In genomic region chr1:161307230-161307768, GRCh38 we compare ENCODE assay signal across 9 cellular contexts. TPM values are rescaled to one million over a fixed set of nuclear protein-coding genes. Genes with fewer than 3 reads are reported as not detected.
DNase-seq lines count a peak whose midpoint lies in the region; ATAC-seq, FAIRE-seq and TF ChIP-seq lines count a peak whose summit lies in the region.
"Had no signal": no experiment of that assay in that cellular context is flagged by ENCODE, and none has a peak within 500 bp of the region (broad histone marks: within the 10 kb centered on the region; RNA-seq: fewer than 3 reads in every experiment).

No MANE protein-coding gene starts in this region.

- 94 to 100% methylated on average over 6 to 7 of the region's 7 CpGs for WGBS in mesodermal cell (ENCODE audit: insufficient coverage in 2 of 2), 2 experiments

- H3K4me1 ChIP-seq in astrocyte (ENCODE audit: insufficient read depth, low read length) (peaks cover 4% of the 10 kb centered on the region), mesodermal cell (ENCODE audit: control insufficient read depth, insufficient read depth, low read length, poor library complexity, severe bottlenecking) (peaks cover 6% of the 10 kb centered on the region)

- H3K27ac ChIP-seq in astrocyte (ENCODE audit: low read depth, low read length) (no peak overlapping the region), mesodermal cell (ENCODE audit: low read depth, low read length, severe bottlenecking) (peak overlapping the region; percentile 36)
- H3K27ac ChIP-seq: ovary had no signal

- no peaks in the 10 kb centered on the region for H3K9me3 Mint-ChIP-seq in IgD-negative memory B cell
- no peaks in the 10 kb centered on the region for H3K9me3 Mint-ChIP-seq in astrocyte (ENCODE audit: unreplicated experiment)

- no peaks in the 10 kb centered on the region for H4K20me1 ChIP-seq in astrocyte (ENCODE audit: insufficient read depth, low read length)

- H3K79me2 ChIP-seq in astrocyte (ENCODE audit: insufficient read depth, low read length): no peaks in the 10 kb centered on the region

- H2AFZ ChIP-seq in astrocyte (ENCODE audit: low read depth, low read length): peak overlapping the region; percentile 8

- H3K4me3 ChIP-seq in astrocyte (ENCODE audit: insufficient read depth, low read depth, low read length) (no peak overlapping the region), mesodermal cell (ENCODE audit: extremely low read depth, insufficient read depth, low read length, poor library complexity, severe bottlenecking) (no peak overlapping the region)
- H3K4me3 ChIP-seq: ovary had no signal

- peaks cover 23 to 32% (median 26%) of the 10 kb centered on the region in 3 donors for H3K4me1 Mint-ChIP-seq in IgD-negative memory B cell
- H3K4me1 Mint-ChIP-seq in astrocyte (ENCODE audit: low read depth, unreplicated experiment): peaks cover 24% of the 10 kb centered on the region

- no peaks in the 10 kb centered on the region for H3K9me3 ChIP-seq in astrocyte (ENCODE audit: insufficient read depth, low read depth, low read length)
- H3K9me3 ChIP-seq in mesodermal cell (ENCODE audit: control insufficient read depth, low read length): no peaks in the 10 kb centered on the region
- H3K9me3 ChIP-seq: ovary had no signal

- H3K27ac Mint-ChIP-seq in IgD-negative memory B cell: peak overlapping the region; percentile 3 to 96 (median 94)
- H3K27ac Mint-ChIP-seq in astrocyte (ENCODE audit: unreplicated experiment): no peak overlapping the region

- no peak overlapping the region for H3K9ac ChIP-seq in astrocyte (ENCODE audit: low read length)

- H3K4me2 ChIP-seq in astrocyte (ENCODE audit: low read length): peak overlapping the region; percentile 28

- ATAC-seq in GM21825 (IDR thresholded peaks at IDR 0.05; ENCODE audit: unreplicated experiment): no peak
- ATAC-seq in HG03469 (IDR thresholded peaks at IDR 0.05; ENCODE audit: unreplicated experiment): no peak

- DNase-seq in COLO829 (ENCODE audit: low spot score): peak; percentile 98
- no peak for DNase-seq in astrocyte (ENCODE audit: low read depth)
- DNase-seq in T-helper 9 cell: no peak
- no peak for DNase-seq in H54 (ENCODE audit: insufficient read length, low spot score)

- no peak for TF ChIP-seq CTCF in astrocyte (IDR thresholded peaks at IDR 0.05; ENCODE audit: insufficient read depth, low read depth, low read length)

- H3K4me3 Mint-ChIP-seq in IgD-negative memory B cell (peak overlapping the region in 3 of 4 donors; percentile 29 to 94 (median 48)), astrocyte (ENCODE audit: unreplicated experiment) (no peak overlapping the region)

- TF ChIP-seq POLR2A in H54 (IDR thresholded peaks at IDR 0.05; ENCODE audit: low read depth, low read length): no peak

- H3K36me3 ChIP-seq in astrocyte (ENCODE audit: insufficient read depth, low read length) (no peaks in the 10 kb centered on the region), mesodermal cell (ENCODE audit: control insufficient read depth, insufficient read depth, low read length) (no peaks in the 10 kb centered on the region)
- H3K36me3 ChIP-seq: ovary had no signal

- no peaks in the 10 kb centered on the region for H3K27me3 ChIP-seq in astrocyte (ENCODE audit: insufficient read depth, low read length)
- H3K27me3 ChIP-seq: ovary had no signal

- H3K36me3 Mint-ChIP-seq in IgD-negative memory B cell (peaks cover 2% of the 10 kb centered on the region), astrocyte (ENCODE audit: low read depth, unreplicated experiment) (no peaks in the 10 kb centered on the region)

- H3K27me3 Mint-ChIP-seq in IgD-negative memory B cell (no peaks in the 10 kb centered on the region), astrocyte (ENCODE audit: low read depth, unreplicated experiment) (no peaks in the 10 kb centered on the region)

- FAIRE-seq in astrocyte (lab: Jason Lieb, UNC): no peak
- no peak for FAIRE-seq in H54 (lab: Jason Lieb, UNC)

RNA-seq across cellular contexts. Expression of gene MPZ, which starts 2.5 kb away (rescaled TPM):
- not detected for polyA plus RNA-seq in IgD-negative memory B cell
- total RNA-seq in astrocyte: 2.3 TPM in 2 replicates
- 7.8 TPM for polyA plus RNA-seq in mesodermal cell (2013, experiment 1 of 2)
- 8.1 TPM for polyA plus RNA-seq in mesodermal cell (2013, experiment 2 of 2)

RNA-seq across cellular contexts. Expression of gene SDHC, which starts 6.9 kb away (rescaled TPM):
- 173 TPM for polyA plus RNA-seq in IgD-negative memory B cell
- total RNA-seq in astrocyte: 176 and 181 TPM in 2 replicates
- polyA plus RNA-seq in mesodermal cell (2013, experiment 1 of 2): 204 TPM
- 211 TPM for polyA plus RNA-seq in mesodermal cell (2013, experiment 2 of 2)

RNA-seq across cellular contexts. Expression of gene PCP4L1, which starts 48.8 kb away (rescaled TPM):
- polyA plus RNA-seq in IgD-negative memory B cell: not detected
- 0.26 TPM in 1 of 2 replicates, not detected in the other for total RNA-seq in astrocyte
- polyA plus RNA-seq in mesodermal cell (2013, experiment 1 of 2): not detected
- not detected for polyA plus RNA-seq in mesodermal cell (2013, experiment 2 of 2)
